ENCODE assay signal across 1 cellular context in genomic region chr4:25939330-25939729, GRCh38.
TF ChIP-seq lines count a peak whose summit lies in the region.

No MANE protein-coding gene starts in this region.

TF ChIP-seq in GM23338, 12 proteins besides CTCF, POLR2A, EP300 and RAD21 (continued from another document):
- TF ChIP-seq REST (IDR thresholded peaks at IDR 0.05; ENCODE audit: unreplicated experiment): no peak
